In genomic region chr9:96491880-96492525, GRCh38 we compare ENCODE assay signal across 1 cellular context.
TF ChIP-seq lines count a peak whose summit lies in the region.

No MANE protein-coding gene starts in this region.

TF ChIP-seq in HepG2, 621 proteins besides CTCF, POLR2A, EP300 and RAD21 (continued from another document):
- TF ChIP-seq, protein P1, sequence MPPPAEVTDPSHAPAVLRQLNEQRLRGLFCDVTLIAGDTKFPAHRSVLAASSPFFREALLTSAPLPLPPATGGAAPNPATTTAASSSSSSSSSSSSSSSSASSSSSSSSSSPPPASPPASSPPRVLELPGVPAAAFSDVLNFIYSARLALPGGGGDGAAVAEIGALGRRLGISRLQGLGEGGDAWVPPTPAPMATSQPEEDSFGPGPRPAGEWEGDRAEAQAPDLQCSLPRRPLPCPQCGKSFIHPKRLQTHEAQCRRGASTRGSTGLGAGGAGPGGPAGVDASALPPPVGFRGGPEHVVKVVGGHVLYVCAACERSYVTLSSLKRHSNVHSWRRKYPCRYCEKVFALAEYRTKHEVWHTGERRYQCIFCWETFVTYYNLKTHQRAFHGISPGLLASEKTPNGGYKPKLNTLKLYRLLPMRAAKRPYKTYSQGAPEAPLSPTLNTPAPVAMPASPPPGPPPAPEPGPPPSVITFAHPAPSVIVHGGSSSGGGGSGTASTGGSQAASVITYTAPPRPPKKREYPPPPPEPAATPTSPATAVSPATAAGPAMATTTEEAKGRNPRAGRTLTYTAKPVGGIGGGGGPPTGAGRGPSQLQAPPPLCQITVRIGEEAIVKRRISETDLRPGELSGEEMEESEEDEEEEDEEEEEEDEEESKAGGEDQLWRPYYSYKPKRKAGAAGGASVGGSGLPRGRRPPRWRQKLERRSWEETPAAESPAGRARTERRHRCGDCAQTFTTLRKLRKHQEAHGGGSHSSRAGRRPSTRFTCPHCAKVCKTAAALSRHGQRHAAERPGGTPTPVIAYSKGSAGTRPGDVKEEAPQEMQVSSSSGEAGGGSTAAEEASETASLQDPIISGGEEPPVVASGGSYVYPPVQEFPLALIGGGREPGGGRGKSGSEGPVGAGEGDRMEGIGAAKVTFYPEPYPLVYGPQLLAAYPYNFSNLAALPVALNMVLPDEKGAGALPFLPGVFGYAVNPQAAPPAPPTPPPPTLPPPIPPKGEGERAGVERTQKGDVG (CRISPR knock-in tag; IDR thresholded peaks at IDR 0.05; ENCODE audit: borderline replicate concordance), result peak; percentile 0; the same call in 1 of the 2 replicates
- TF ChIP-seq ZNF501 (CRISPR knock-in tag; IDR thresholded peaks at IDR 0.05) (peak; percentile 49; the same call in 1 of the 2 replicates), HNF4G (IDR thresholded peaks at IDR 0.05; ENCODE audit: borderline replicate concordance, low read depth, low read length) (no peak), HNF4G (CRISPR knock-in tag; IDR thresholded peaks at IDR 0.05; ENCODE audit: borderline replicate concordance, low read depth) (no peak), BRD4 (CRISPR knock-in tag; IDR thresholded peaks at IDR 0.05) (0 out of 2 replicates have a peak, but pooled peaks have one; percentile 45), ZNF343 (CRISPR knock-in tag; IDR thresholded peaks at IDR 0.05) (no peak), SNAI1 (CRISPR knock-in tag; IDR thresholded peaks at IDR 0.05; ENCODE audit: borderline replicate concordance) (no peak), ZNF317 (CRISPR knock-in tag; IDR thresholded peaks at IDR 0.05) (no peak), NRL (CRISPR knock-in tag; IDR thresholded peaks at IDR 0.05; ENCODE audit: borderline replicate concordance) (peak; percentile 71; the same call in 1 of the 2 replicates), ZSCAN9 (CRISPR knock-in tag; IDR thresholded peaks at IDR 0.05; ENCODE audit: borderline replicate concordance) (no peak)
- TF ChIP-seq, protein P2, sequence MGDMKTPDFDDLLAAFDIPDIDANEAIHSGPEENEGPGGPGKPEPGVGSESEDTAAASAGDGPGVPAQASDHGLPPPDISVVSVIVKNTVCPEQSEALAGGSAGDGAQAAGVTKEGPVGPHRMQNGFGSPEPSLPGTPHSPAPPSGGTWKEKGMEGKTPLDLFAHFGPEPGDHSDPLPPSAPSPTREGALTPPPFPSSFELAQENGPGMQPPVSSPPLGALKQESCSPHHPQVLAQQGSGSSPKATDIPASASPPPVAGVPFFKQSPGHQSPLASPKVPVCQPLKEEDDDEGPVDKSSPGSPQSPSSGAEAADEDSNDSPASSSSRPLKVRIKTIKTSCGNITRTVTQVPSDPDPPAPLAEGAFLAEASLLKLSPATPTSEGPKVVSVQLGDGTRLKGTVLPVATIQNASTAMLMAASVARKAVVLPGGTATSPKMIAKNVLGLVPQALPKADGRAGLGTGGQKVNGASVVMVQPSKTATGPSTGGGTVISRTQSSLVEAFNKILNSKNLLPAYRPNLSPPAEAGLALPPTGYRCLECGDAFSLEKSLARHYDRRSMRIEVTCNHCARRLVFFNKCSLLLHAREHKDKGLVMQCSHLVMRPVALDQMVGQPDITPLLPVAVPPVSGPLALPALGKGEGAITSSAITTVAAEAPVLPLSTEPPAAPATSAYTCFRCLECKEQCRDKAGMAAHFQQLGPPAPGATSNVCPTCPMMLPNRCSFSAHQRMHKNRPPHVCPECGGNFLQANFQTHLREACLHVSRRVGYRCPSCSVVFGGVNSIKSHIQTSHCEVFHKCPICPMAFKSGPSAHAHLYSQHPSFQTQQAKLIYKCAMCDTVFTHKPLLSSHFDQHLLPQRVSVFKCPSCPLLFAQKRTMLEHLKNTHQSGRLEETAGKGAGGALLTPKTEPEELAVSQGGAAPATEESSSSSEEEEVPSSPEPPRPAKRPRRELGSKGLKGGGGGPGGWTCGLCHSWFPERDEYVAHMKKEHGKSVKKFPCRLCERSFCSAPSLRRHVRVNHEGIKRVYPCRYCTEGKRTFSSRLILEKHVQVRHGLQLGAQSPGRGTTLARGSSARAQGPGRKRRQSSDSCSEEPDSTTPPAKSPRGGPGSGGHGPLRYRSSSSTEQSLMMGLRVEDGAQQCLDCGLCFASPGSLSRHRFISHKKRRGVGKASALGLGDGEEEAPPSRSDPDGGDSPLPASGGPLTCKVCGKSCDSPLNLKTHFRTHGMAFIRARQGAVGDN (CRISPR knock-in tag; IDR thresholded peaks at IDR 0.05), result peak; percentile 89
- TF ChIP-seq, protein P3, sequence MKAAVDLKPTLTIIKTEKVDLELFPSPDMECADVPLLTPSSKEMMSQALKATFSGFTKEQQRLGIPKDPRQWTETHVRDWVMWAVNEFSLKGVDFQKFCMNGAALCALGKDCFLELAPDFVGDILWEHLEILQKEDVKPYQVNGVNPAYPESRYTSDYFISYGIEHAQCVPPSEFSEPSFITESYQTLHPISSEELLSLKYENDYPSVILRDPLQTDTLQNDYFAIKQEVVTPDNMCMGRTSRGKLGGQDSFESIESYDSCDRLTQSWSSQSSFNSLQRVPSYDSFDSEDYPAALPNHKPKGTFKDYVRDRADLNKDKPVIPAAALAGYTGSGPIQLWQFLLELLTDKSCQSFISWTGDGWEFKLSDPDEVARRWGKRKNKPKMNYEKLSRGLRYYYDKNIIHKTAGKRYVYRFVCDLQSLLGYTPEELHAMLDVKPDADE (CRISPR knock-in tag; IDR thresholded peaks at IDR 0.05), result no peak
- TF ChIP-seq, protein P4, sequence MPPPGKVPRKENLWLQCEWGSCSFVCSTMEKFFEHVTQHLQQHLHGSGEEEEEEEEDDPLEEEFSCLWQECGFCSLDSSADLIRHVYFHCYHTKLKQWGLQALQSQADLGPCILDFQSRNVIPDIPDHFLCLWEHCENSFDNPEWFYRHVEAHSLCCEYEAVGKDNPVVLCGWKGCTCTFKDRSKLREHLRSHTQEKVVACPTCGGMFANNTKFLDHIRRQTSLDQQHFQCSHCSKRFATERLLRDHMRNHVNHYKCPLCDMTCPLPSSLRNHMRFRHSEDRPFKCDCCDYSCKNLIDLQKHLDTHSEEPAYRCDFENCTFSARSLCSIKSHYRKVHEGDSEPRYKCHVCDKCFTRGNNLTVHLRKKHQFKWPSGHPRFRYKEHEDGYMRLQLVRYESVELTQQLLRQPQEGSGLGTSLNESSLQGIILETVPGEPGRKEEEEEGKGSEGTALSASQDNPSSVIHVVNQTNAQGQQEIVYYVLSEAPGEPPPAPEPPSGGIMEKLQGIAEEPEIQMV (CRISPR knock-in tag; IDR thresholded peaks at IDR 0.05; ENCODE audit: low read depth), result 0 out of 2 replicates have a peak, but pooled peaks have one; percentile 11
- TF ChIP-seq, protein P5, sequence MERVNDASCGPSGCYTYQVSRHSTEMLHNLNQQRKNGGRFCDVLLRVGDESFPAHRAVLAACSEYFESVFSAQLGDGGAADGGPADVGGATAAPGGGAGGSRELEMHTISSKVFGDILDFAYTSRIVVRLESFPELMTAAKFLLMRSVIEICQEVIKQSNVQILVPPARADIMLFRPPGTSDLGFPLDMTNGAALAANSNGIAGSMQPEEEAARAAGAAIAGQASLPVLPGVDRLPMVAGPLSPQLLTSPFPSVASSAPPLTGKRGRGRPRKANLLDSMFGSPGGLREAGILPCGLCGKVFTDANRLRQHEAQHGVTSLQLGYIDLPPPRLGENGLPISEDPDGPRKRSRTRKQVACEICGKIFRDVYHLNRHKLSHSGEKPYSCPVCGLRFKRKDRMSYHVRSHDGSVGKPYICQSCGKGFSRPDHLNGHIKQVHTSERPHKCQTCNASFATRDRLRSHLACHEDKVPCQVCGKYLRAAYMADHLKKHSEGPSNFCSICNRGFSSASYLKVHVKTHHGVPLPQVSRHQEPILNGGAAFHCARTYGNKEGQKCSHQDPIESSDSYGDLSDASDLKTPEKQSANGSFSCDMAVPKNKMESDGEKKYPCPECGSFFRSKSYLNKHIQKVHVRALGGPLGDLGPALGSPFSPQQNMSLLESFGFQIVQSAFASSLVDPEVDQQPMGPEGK (CRISPR knock-in tag; IDR thresholded peaks at IDR 0.05), result no peak
